In genomic region chr3:119645813-119646212, GRCh38 we compare ENCODE assay signal across 1 cellular context.
TF ChIP-seq lines count a peak whose summit lies in the region.

No MANE protein-coding gene starts in this region.

TF ChIP-seq in liver, 16 proteins besides CTCF, POLR2A, EP300 and RAD21 (continued from another document):
- TF ChIP-seq REST (IDR thresholded peaks at IDR 0.05) = peak; percentile 44
